Comparison of ENCODE assay signal across 20 cellular contexts in genomic region chr17:42177684-42178083, GRCh38. TPM values are rescaled to one million over a fixed set of nuclear protein-coding genes. Genes with fewer than 3 reads are reported as not detected.
DNase-seq lines count a peak whose midpoint lies in the region; ATAC-seq, FAIRE-seq and TF ChIP-seq lines count a peak whose summit lies in the region.
"Had no signal": no experiment of that assay in that cellular context is flagged by ENCODE, and none has a peak within 500 bp of the region (broad histone marks: within the 10 kb centered on the region; RNA-seq: fewer than 3 reads in every experiment).

No MANE protein-coding gene starts in this region.

- TF ChIP-seq CTCF in HepG2 (CRISPR knock-in tag; IDR thresholded peaks at IDR 0.05) (no peak), right lobe of liver (IDR thresholded peaks at IDR 0.05) (no peak), neural crest cell (conservative IDR thresholded peaks at IDR 0.05) (no peak), ascending aorta (IDR thresholded peaks at IDR 0.05) (no peak)

- DNase-seq in HepG2 (ENCODE audit: low spot score), result no peak
- DNase-seq in right lobe of liver, result no peak
- DNase-seq in HTR-8/SVneo (ENCODE audit: insufficient read length, low spot score), result no peak
- no peak for DNase-seq in neural crest cell (ENCODE audit: low read depth, low spot score)
- DNase-seq in ascending aorta (ENCODE audit: low spot score in 2 of 2), result no peak
- DNase-seq in T-cell, result no peak
- DNase-seq in stimulated activated CD8-positive, alpha-beta memory T cell treated with anti-CD3 and anti-CD28 coated beads, Interleukin-4, amount 100 ng/mL, for 48 hours, result no peak
- DNase-seq: BE2C; CD8-positive, alpha-beta T cell; COR-L47; DMS79; GOT3; H9 had no signal

- WGBS in HepG2 (ENCODE audit: low lambda C conversion rate), result 46% methylated on average over 2 of the region's 2 CpGs
- 67% methylated on average over 1 of the region's 2 CpGs for WGBS in right lobe of liver (ENCODE audit: insufficient coverage, low coverage, low lambda C conversion rate, missing lambda C conversion rate)

- H3K9me3 Mint-ChIP-seq in neural crest cell (no peaks in the 10 kb centered on the region), T-cell (no peaks in the 10 kb centered on the region)
- H3K9me3 Mint-ChIP-seq: CD8-positive, alpha-beta T cell; H9 had no signal

- H3K9ac ChIP-seq in HepG2 (ENCODE audit: insufficient read depth, low read depth, low read length), result no peak overlapping the region

- BruUV-seq in HepG2 (replicated peaks; lab: Mats Ljungman, UMichigan), result no TSS peak

- TF ChIP-seq POLR2A in HepG2 (IDR thresholded peaks at IDR 0.05; ENCODE audit: insufficient read depth in 1 of 2, low read depth in 2 of 2, low read length in 2 of 2) (no peak), right lobe of liver (IDR thresholded peaks at IDR 0.05) (no peak)

- H3K4me3 Mint-ChIP-seq in neural crest cell (no peak overlapping the region), T-cell (no peak overlapping the region)
- H3K4me3 Mint-ChIP-seq: CD8-positive, alpha-beta T cell had no signal

- H3K36me3 ChIP-seq in HepG2 (replicated peaks in 1 of 2; ENCODE audit: control insufficient read depth in 1 of 2, insufficient read depth in 2 of 2, low read length in 2 of 2) (no peaks in the 10 kb centered on the region), right lobe of liver (no peaks in the 10 kb centered on the region), ascending aorta (no peaks in the 10 kb centered on the region)

- FAIRE-seq in HepG2 (lab: Jason Lieb, UNC) (no peak), HTR-8/SVneo (lab: Jason Lieb, UNC) (peak; percentile 16)
- FAIRE-seq: A204.1, D721Med, GM12878, GM18507 had no signal

- ATAC-seq in HepG2 (no peak), right lobe of liver (no peak), T-cell (replicated peaks in 1 of 4) (no peak)
- ATAC-seq: CD8-positive, alpha-beta T cell; GM12878 had no signal

- CTCF ChIA-PET in HepG2 (lab: Yijun Ruan, JAX; ENCODE audit: low intra/inter-chr PET ratio, low total read pairs) (no interaction called here), T-cell (lab: Charles Lee) (interaction anchor here in 1 of 2 donors (0.5 kb wide), 1 partner anchor 1732 kb away, joined by 3 read pairs; no protein-coding TSS in a partner anchor)

- no peak for TF ChIP-seq RAD21 in HepG2 (CRISPR knock-in tag; IDR thresholded peaks at IDR 0.05)

- H3K4me1 Mint-ChIP-seq in neural crest cell (peaks cover 4% of the 10 kb centered on the region), T-cell (peaks cover 22 to 40% (median 23%) of the 10 kb centered on the region in 3 donors)

- POLR2A ChIA-PET in HepG2 (lab: Yijun Ruan, JAX), result interaction anchor here (1.4 kb wide), 1 partner anchor 17 kb away, joined by 3 read pairs; the partner anchor contains the start of gene GHDC
- POLR2A ChIA-PET in T-cell (lab: Charles Lee), result no interaction called here

- H3K27me3 Mint-ChIP-seq in neural crest cell (ENCODE audit: low read depth) (peaks cover 79% of the 10 kb centered on the region), T-cell (peaks cover 11 to 20% of the 10 kb centered on the region in 2 donors)

- H3K79me2 ChIP-seq in HepG2 (ENCODE audit: insufficient read depth, low read length), result no peaks in the 10 kb centered on the region

- H3K27me3 ChIP-seq in HepG2 (ENCODE audit: control insufficient read depth in 1 of 2, insufficient read depth in 2 of 2, low read length in 2 of 2) (peaks cover 4 to 28% of the 10 kb centered on the region in 2 experiments; a peak in 4 of 5 replicates), right lobe of liver (peaks cover 0 to 7% of the 10 kb centered on the region in 2 donors), ascending aorta (peaks cover 11% of the 10 kb centered on the region)
- H3K27me3 ChIP-seq: BE2C had no signal

- H3K4me3 ChIP-seq in HepG2 (replicated peaks in 1 of 3; ENCODE audit: insufficient read depth in 1 of 3, low read depth in 2 of 3, low read length in 3 of 3), result no peak overlapping the region
- no peak overlapping the region for H3K4me3 ChIP-seq in right lobe of liver
- H3K4me3 ChIP-seq in ascending aorta, result no peak overlapping the region
- H3K4me3 ChIP-seq: GM12878 had no signal

- no peak overlapping the region for H3K27ac ChIP-seq in HepG2 (ENCODE audit: extremely low read length, insufficient read depth, low read length)
- no peak overlapping the region for H3K27ac ChIP-seq in right lobe of liver
- no peak overlapping the region for H3K27ac ChIP-seq in ascending aorta
- H3K27ac ChIP-seq: C4-2B had no signal

- H3K4me1 ChIP-seq in HepG2 (ENCODE audit: insufficient read depth, low read length), result peaks cover 39% of the 10 kb centered on the region
- peaks cover 0 to 10% (median 0%) of the 10 kb centered on the region in 4 donors for H3K4me1 ChIP-seq in right lobe of liver
- H3K4me1 ChIP-seq in ascending aorta, result peaks cover 0 to 7% of the 10 kb centered on the region in 2 donors
- H3K4me1 ChIP-seq: BE2C had no signal

- peaks cover 5% of the 10 kb centered on the region; the same call in 1 of the 2 replicates for H4K20me1 ChIP-seq in HepG2 (ENCODE audit: insufficient read depth, low read length)

- no peak overlapping the region for H2AFZ ChIP-seq in HepG2 (ENCODE audit: low read length)

- H3K9me3 ChIP-seq in HepG2 (ENCODE audit: low read length) (no peaks in the 10 kb centered on the region), right lobe of liver (no peaks in the 10 kb centered on the region), ascending aorta (no peaks in the 10 kb centered on the region)
- H3K9me3 ChIP-seq: BE2C had no signal

- intact Hi-C loops in HepG2 (cut with micrococcal nuclease; ENCODE audit: unreplicated experiment) (no loop called here), right lobe of liver (cut with DNase I) (loop anchor here in 1 of 2 donors (10.0 kb wide), 1 partner anchor 53 kb away; the partner anchor contains the start of genes HSPB9 and KAT2A), ascending aorta (cut with DNase I) (no loop called here)

- TF ChIP-seq EP300 in HepG2 (IDR thresholded peaks at IDR 0.05; ENCODE audit: low read depth in 2 of 2, low read length in 2 of 2) (no peak), HepG2 (CRISPR knock-in tag; IDR thresholded peaks at IDR 0.05; ENCODE audit: borderline replicate concordance) (no peak)

- H3K36me3 Mint-ChIP-seq in neural crest cell (ENCODE audit: low read depth) (no peaks in the 10 kb centered on the region), T-cell (no peaks in the 10 kb centered on the region)
- H3K36me3 Mint-ChIP-seq: CD8-positive, alpha-beta T cell had no signal

- in situ Hi-C loops in HepG2 (cut with HindIII; ENCODE audit: extremely low pct_ligation_motif_present, low pct_unique_long_range_greater_than_20kb), result no loop called here

- H3K4me2 ChIP-seq in HepG2 (ENCODE audit: low read depth, low read length), result no peak overlapping the region

- H3K27ac Mint-ChIP-seq in neural crest cell (ENCODE audit: unreplicated experiment) (peak overlapping the region; percentile 30), T-cell (no peak overlapping the region)
- H3K27ac Mint-ChIP-seq: CD8-positive, alpha-beta T cell; H9 had no signal

RNA-seq across cellular contexts. Expression of gene KCNH4, which starts 3.3 kb away (rescaled TPM):
- total RNA-seq in HepG2 (2016; rRNA removed; fragmentation: Illumina TruSeq; extraction: Trizol), result 0.09 TPM in 1 of 2 replicates, not detected in the other
- 0.09 TPM in 1 of 2 replicates, not detected in the other for total RNA-seq in HepG2 (2016; cell fraction: cytosol; rRNA removed; fragmentation: Illumina TruSeq; extraction: Trizol; ENCODE audit: low read depth)
- 0.06 TPM in 1 of 2 replicates, not detected in the other for total RNA-seq in HepG2 (2016; cell fraction: insoluble cytoplasmic fraction; rRNA removed; fragmentation: Illumina TruSeq; extraction: Trizol)
- 0.06 and 0.10 TPM in 2 replicates for total RNA-seq in HepG2 (2016; cell fraction: membrane; rRNA removed; fragmentation: Illumina TruSeq; extraction: Trizol)
- total RNA-seq in HepG2 (2016; cell fraction: nucleus; rRNA removed; fragmentation: Illumina TruSeq; extraction: Trizol), result 0.09 TPM in 1 of 2 replicates, not detected in the other
- polyA plus RNA-seq in HepG2 (2011; rRNA removed), result 0.01 and 0.04 TPM in 2 replicates
- 0.03 and 0.04 TPM in 2 replicates for polyA plus RNA-seq in HepG2 (2011; cell fraction: cytosol; rRNA removed)
- polyA plus RNA-seq in HepG2 (2011; cell fraction: nucleus; rRNA removed), result 0.19 and 0.34 TPM in 2 replicates
- 0.03 TPM in 1 of 2 replicates, not detected in the other for polyA plus RNA-seq in HepG2 (2012)
- 0.18 and 0.19 TPM in 2 replicates for polyA plus RNA-seq in HepG2 (2016; cell fraction: cytosol; fragmentation: Illumina TruSeq; extraction: Trizol; ENCODE audit: low read depth)
- 0.08 TPM in 2 replicates for polyA plus RNA-seq in HepG2 (2016; cell fraction: insoluble cytoplasmic fraction; fragmentation: Illumina TruSeq; extraction: Trizol; ENCODE audit: low read depth)
- polyA plus RNA-seq in HepG2 (2016; cell fraction: membrane; fragmentation: Illumina TruSeq; extraction: Trizol; ENCODE audit: low read depth), result 0.15 and 0.30 TPM in 2 replicates
- 0.19 and 0.20 TPM in 2 replicates for polyA plus RNA-seq in HepG2 (2016; cell fraction: nucleus; fragmentation: Illumina TruSeq; extraction: Trizol; ENCODE audit: insufficient read depth, low read depth)
- polyA minus RNA-seq in HepG2 (2011; rRNA and poly(A)+ RNA removed; ENCODE audit: low replicate concordance), result 0.24 TPM in 1 of 2 replicates, not detected in the other
- not detected in 2 replicates for polyA minus RNA-seq in HepG2 (2011; cell fraction: cytosol; rRNA and poly(A)+ RNA removed)
- polyA minus RNA-seq in HepG2 (2011; cell fraction: nucleus; rRNA and poly(A)+ RNA removed), result not detected in 2 replicates
- under 1 TPM in 1 of 6 experiments, not detected in 5; 0.11 TPM for total RNA-seq in right lobe of liver
- 0.05 and 0.14 TPM in 2 replicates for total RNA-seq in neural crest cell
- not detected for total RNA-seq in ascending aorta
- under 1 TPM in 4 of 5 donors, not detected in 1; 0.06 to 0.35 (median 0.20) TPM for total RNA-seq in T-cell
- total RNA-seq: G401, H9, HT1080 had no signal

RNA-seq across cellular contexts. Expression of gene HCRT, which starts 7.6 kb away (rescaled TPM):
- not detected in 2 replicates for total RNA-seq in HepG2 (2016; rRNA removed; fragmentation: Illumina TruSeq; extraction: Trizol)
- not detected in 2 replicates for total RNA-seq in HepG2 (2016; cell fraction: cytosol; rRNA removed; fragmentation: Illumina TruSeq; extraction: Trizol; ENCODE audit: low read depth)
- total RNA-seq in HepG2 (2016; cell fraction: insoluble cytoplasmic fraction; rRNA removed; fragmentation: Illumina TruSeq; extraction: Trizol), result not detected in 2 replicates
- not detected in 2 replicates for total RNA-seq in HepG2 (2016; cell fraction: membrane; rRNA removed; fragmentation: Illumina TruSeq; extraction: Trizol)
- total RNA-seq in HepG2 (2016; cell fraction: nucleus; rRNA removed; fragmentation: Illumina TruSeq; extraction: Trizol), result not detected in 2 replicates
- not detected in 2 replicates for polyA plus RNA-seq in HepG2 (2011; rRNA removed)
- not detected in 2 replicates for polyA plus RNA-seq in HepG2 (2011; cell fraction: cytosol; rRNA removed)
- not detected in 2 replicates for polyA plus RNA-seq in HepG2 (2011; cell fraction: nucleus; rRNA removed)
- polyA plus RNA-seq in HepG2 (2012), result not detected in 2 replicates
- 0.36 TPM in 1 of 2 replicates, not detected in the other for polyA plus RNA-seq in HepG2 (2016; cell fraction: cytosol; fragmentation: Illumina TruSeq; extraction: Trizol; ENCODE audit: low read depth)
- not detected in 2 replicates for polyA plus RNA-seq in HepG2 (2016; cell fraction: insoluble cytoplasmic fraction; fragmentation: Illumina TruSeq; extraction: Trizol; ENCODE audit: low read depth)
- not detected in 2 replicates for polyA plus RNA-seq in HepG2 (2016; cell fraction: membrane; fragmentation: Illumina TruSeq; extraction: Trizol; ENCODE audit: low read depth)
- not detected in 2 replicates for polyA plus RNA-seq in HepG2 (2016; cell fraction: nucleus; fragmentation: Illumina TruSeq; extraction: Trizol; ENCODE audit: insufficient read depth, low read depth)
- not detected in 2 replicates for polyA minus RNA-seq in HepG2 (2011; rRNA and poly(A)+ RNA removed; ENCODE audit: low replicate concordance)
- not detected in 2 replicates for polyA minus RNA-seq in HepG2 (2011; cell fraction: cytosol; rRNA and poly(A)+ RNA removed)
- not detected in 2 replicates for polyA minus RNA-seq in HepG2 (2011; cell fraction: nucleus; rRNA and poly(A)+ RNA removed)
- not detected for total RNA-seq in right lobe of liver
- 0.47 TPM in 1 of 2 replicates, not detected in the other for total RNA-seq in neural crest cell
- total RNA-seq in ascending aorta, result not detected
- not detected for total RNA-seq in T-cell
- total RNA-seq: CD8-positive, alpha-beta T cell; G401; H9; HT1080 had no signal
- polyA plus RNA-seq: GM12878 had no signal

RNA-seq across cellular contexts. Expression of gene GHDC, which starts 16.6 kb away (rescaled TPM):
- total RNA-seq in HepG2 (2016; rRNA removed; fragmentation: Illumina TruSeq; extraction: Trizol), result 8.8 and 22.5 TPM in 2 replicates
- total RNA-seq in HepG2 (2016; cell fraction: cytosol; rRNA removed; fragmentation: Illumina TruSeq; extraction: Trizol; ENCODE audit: low read depth), result 3.1 and 3.3 TPM in 2 replicates
- total RNA-seq in HepG2 (2016; cell fraction: insoluble cytoplasmic fraction; rRNA removed; fragmentation: Illumina TruSeq; extraction: Trizol), result 8.0 and 22.0 TPM in 2 replicates
- total RNA-seq in HepG2 (2016; cell fraction: membrane; rRNA removed; fragmentation: Illumina TruSeq; extraction: Trizol), result 5.2 and 6.2 TPM in 2 replicates
- total RNA-seq in HepG2 (2016; cell fraction: nucleus; rRNA removed; fragmentation: Illumina TruSeq; extraction: Trizol), result 22.7 and 27.8 TPM in 2 replicates
- polyA plus RNA-seq in HepG2 (2011; rRNA removed), result 15.4 and 25.6 TPM in 2 replicates
- polyA plus RNA-seq in HepG2 (2011; cell fraction: cytosol; rRNA removed), result 11.2 and 18.0 TPM in 2 replicates
- 107 and 115 TPM in 2 replicates for polyA plus RNA-seq in HepG2 (2011; cell fraction: nucleus; rRNA removed)
- polyA plus RNA-seq in HepG2 (2012), result 15.2 and 19.1 TPM in 2 replicates
- 2.2 and 2.5 TPM in 2 replicates for polyA plus RNA-seq in HepG2 (2016; cell fraction: cytosol; fragmentation: Illumina TruSeq; extraction: Trizol; ENCODE audit: low read depth)
- polyA plus RNA-seq in HepG2 (2016; cell fraction: insoluble cytoplasmic fraction; fragmentation: Illumina TruSeq; extraction: Trizol; ENCODE audit: low read depth), result 6.0 and 8.7 TPM in 2 replicates
- 3.6 and 4.1 TPM in 2 replicates for polyA plus RNA-seq in HepG2 (2016; cell fraction: membrane; fragmentation: Illumina TruSeq; extraction: Trizol; ENCODE audit: low read depth)
- 45.8 and 46.8 TPM in 2 replicates for polyA plus RNA-seq in HepG2 (2016; cell fraction: nucleus; fragmentation: Illumina TruSeq; extraction: Trizol; ENCODE audit: insufficient read depth, low read depth)
- polyA minus RNA-seq in HepG2 (2011; rRNA and poly(A)+ RNA removed; ENCODE audit: low replicate concordance), result 14.5 and 31.4 TPM in 2 replicates
- 12.0 and 19.4 TPM in 2 replicates for polyA minus RNA-seq in HepG2 (2011; cell fraction: cytosol; rRNA and poly(A)+ RNA removed)
- polyA minus RNA-seq in HepG2 (2011; cell fraction: nucleus; rRNA and poly(A)+ RNA removed), result 12.1 and 14.4 TPM in 2 replicates
- total RNA-seq in right lobe of liver, result 10 to 100 TPM in 5 of 6 experiments, 1 to 10 TPM in 1; 8.8 to 23.9 (median 12.8) TPM
- 8.4 and 8.8 TPM in 2 replicates for total RNA-seq in neural crest cell
- 94.3 TPM for total RNA-seq in ascending aorta
- 10 to 100 TPM; 15.8 to 26.2 (median 22.5) TPM for total RNA-seq in T-cell

RNA-seq across cellular contexts. Expression of gene RAB5C, which starts 22.9 kb away (rescaled TPM):
- total RNA-seq in HepG2 (2016; rRNA removed; fragmentation: Illumina TruSeq; extraction: Trizol) (110 and 136 TPM in 2 replicates), right lobe of liver (100 to 1,000 TPM in 1 of 6 experiments, 10 to 100 TPM in 5; 54.0 to 108 (median 65.3) TPM), neural crest cell (97.6 and 99.0 TPM in 2 replicates), ascending aorta (137 TPM), T-cell (10 to 100 TPM; 72.3 to 85.9 (median 79.3) TPM)
- 61.7 and 72.3 TPM in 2 replicates for total RNA-seq in HepG2 (2016; cell fraction: cytosol; rRNA removed; fragmentation: Illumina TruSeq; extraction: Trizol; ENCODE audit: low read depth)
- 112 and 128 TPM in 2 replicates for total RNA-seq in HepG2 (2016; cell fraction: insoluble cytoplasmic fraction; rRNA removed; fragmentation: Illumina TruSeq; extraction: Trizol)
- 97.4 and 130 TPM in 2 replicates for total RNA-seq in HepG2 (2016; cell fraction: membrane; rRNA removed; fragmentation: Illumina TruSeq; extraction: Trizol)
- total RNA-seq in HepG2 (2016; cell fraction: nucleus; rRNA removed; fragmentation: Illumina TruSeq; extraction: Trizol), result 58.3 and 58.4 TPM in 2 replicates
- polyA plus RNA-seq in HepG2 (2011; rRNA removed), result 123 and 129 TPM in 2 replicates
- 151 and 173 TPM in 2 replicates for polyA plus RNA-seq in HepG2 (2011; cell fraction: cytosol; rRNA removed)
- 63.1 and 63.8 TPM in 2 replicates for polyA plus RNA-seq in HepG2 (2011; cell fraction: nucleus; rRNA removed)
- 88.1 and 94.6 TPM in 2 replicates for polyA plus RNA-seq in HepG2 (2012)
- 121 and 161 TPM in 2 replicates for polyA plus RNA-seq in HepG2 (2016; cell fraction: cytosol; fragmentation: Illumina TruSeq; extraction: Trizol; ENCODE audit: low read depth)
- polyA plus RNA-seq in HepG2 (2016; cell fraction: insoluble cytoplasmic fraction; fragmentation: Illumina TruSeq; extraction: Trizol; ENCODE audit: low read depth), result 256 and 287 TPM in 2 replicates
- polyA plus RNA-seq in HepG2 (2016; cell fraction: membrane; fragmentation: Illumina TruSeq; extraction: Trizol; ENCODE audit: low read depth), result 158 and 192 TPM in 2 replicates
- polyA plus RNA-seq in HepG2 (2016; cell fraction: nucleus; fragmentation: Illumina TruSeq; extraction: Trizol; ENCODE audit: insufficient read depth, low read depth), result 155 and 165 TPM in 2 replicates
- 69.9 and 105 TPM in 2 replicates for polyA minus RNA-seq in HepG2 (2011; rRNA and poly(A)+ RNA removed; ENCODE audit: low replicate concordance)
- polyA minus RNA-seq in HepG2 (2011; cell fraction: cytosol; rRNA and poly(A)+ RNA removed), result 30.2 and 31.4 TPM in 2 replicates
- 15.9 and 19.8 TPM in 2 replicates for polyA minus RNA-seq in HepG2 (2011; cell fraction: nucleus; rRNA and poly(A)+ RNA removed)

RNA-seq across cellular contexts. Expression of gene HSPB9, which starts 55.1 kb away (rescaled TPM):
- total RNA-seq in HepG2 (2016; rRNA removed; fragmentation: Illumina TruSeq; extraction: Trizol) (0.13 and 0.24 TPM in 2 replicates), right lobe of liver (1 to 10 TPM in 2 of 6 experiments, under 1 TPM in 4; 0.38 to 1.6 (median 0.85) TPM), neural crest cell (0.16 and 0.40 TPM in 2 replicates), ascending aorta (not detected), T-cell (under 1 TPM in 2 of 5 donors, not detected in 3; 0.13 to 0.18 TPM)
- not detected in 2 replicates for total RNA-seq in HepG2 (2016; cell fraction: cytosol; rRNA removed; fragmentation: Illumina TruSeq; extraction: Trizol; ENCODE audit: low read depth)
- total RNA-seq in HepG2 (2016; cell fraction: insoluble cytoplasmic fraction; rRNA removed; fragmentation: Illumina TruSeq; extraction: Trizol), result 0.09 and 0.24 TPM in 2 replicates
- total RNA-seq in HepG2 (2016; cell fraction: membrane; rRNA removed; fragmentation: Illumina TruSeq; extraction: Trizol), result 0.14 and 0.19 TPM in 2 replicates
- 0.25 TPM in 1 of 2 replicates, not detected in the other for total RNA-seq in HepG2 (2016; cell fraction: nucleus; rRNA removed; fragmentation: Illumina TruSeq; extraction: Trizol)
- polyA plus RNA-seq in HepG2 (2011; rRNA removed), result 0.05 and 0.31 TPM in 2 replicates
- polyA plus RNA-seq in HepG2 (2011; cell fraction: cytosol; rRNA removed), result 0.07 and 0.10 TPM in 2 replicates
- 0.66 and 1.2 TPM in 2 replicates for polyA plus RNA-seq in HepG2 (2011; cell fraction: nucleus; rRNA removed)
- polyA plus RNA-seq in HepG2 (2012), result 0.28 and 0.44 TPM in 2 replicates
- polyA plus RNA-seq in HepG2 (2016; cell fraction: cytosol; fragmentation: Illumina TruSeq; extraction: Trizol; ENCODE audit: low read depth), result not detected in 2 replicates
- not detected in 2 replicates for polyA plus RNA-seq in HepG2 (2016; cell fraction: insoluble cytoplasmic fraction; fragmentation: Illumina TruSeq; extraction: Trizol; ENCODE audit: low read depth)
- polyA plus RNA-seq in HepG2 (2016; cell fraction: membrane; fragmentation: Illumina TruSeq; extraction: Trizol; ENCODE audit: low read depth), result 0.09 and 0.14 TPM in 2 replicates
- 0.55 and 0.56 TPM in 2 replicates for polyA plus RNA-seq in HepG2 (2016; cell fraction: nucleus; fragmentation: Illumina TruSeq; extraction: Trizol; ENCODE audit: insufficient read depth, low read depth)
- polyA minus RNA-seq in HepG2 (2011; rRNA and poly(A)+ RNA removed; ENCODE audit: low replicate concordance), result 0.22 TPM in 1 of 2 replicates, not detected in the other
- not detected in 2 replicates for polyA minus RNA-seq in HepG2 (2011; cell fraction: cytosol; rRNA and poly(A)+ RNA removed)
- polyA minus RNA-seq in HepG2 (2011; cell fraction: nucleus; rRNA and poly(A)+ RNA removed), result not detected in 2 replicates
- total RNA-seq: CD8-positive, alpha-beta T cell; G401; GM12878; HT1080 had no signal
